ENCODE assay signal across 1 cellular context in genomic region chr15:86178845-86179244, GRCh38.
A peak's percentile ranks its signal among the peaks of the same experiment; 100 is the strongest.
TF ChIP-seq lines count a peak whose summit lies in the region.

No MANE protein-coding gene starts in this region.

TF ChIP-seq in SK-N-SH, 30 proteins besides CTCF, POLR2A, EP300 and RAD21 (continued from another document):
- TF ChIP-seq POLR2AphosphoS5 (IDR thresholded peaks at IDR 0.05; ENCODE audit: low read depth, low read length), result no peak
- TF ChIP-seq REST (IDR thresholded peaks at IDR 0.05; ENCODE audit: low read depth, low read length), result no peak
- TF ChIP-seq RCOR1 (IDR thresholded peaks at IDR 0.05; ENCODE audit: low read length), result peak; percentile 51; the same call in 1 of the 2 replicates
- no peak for TF ChIP-seq FOSL2 (IDR thresholded peaks at IDR 0.05; ENCODE audit: borderline replicate concordance, low read depth)
- TF ChIP-seq GATA2 (CRISPR knock-in tag; IDR thresholded peaks at IDR 0.05), result peak; percentile 80
- TF ChIP-seq, protein P1, sequence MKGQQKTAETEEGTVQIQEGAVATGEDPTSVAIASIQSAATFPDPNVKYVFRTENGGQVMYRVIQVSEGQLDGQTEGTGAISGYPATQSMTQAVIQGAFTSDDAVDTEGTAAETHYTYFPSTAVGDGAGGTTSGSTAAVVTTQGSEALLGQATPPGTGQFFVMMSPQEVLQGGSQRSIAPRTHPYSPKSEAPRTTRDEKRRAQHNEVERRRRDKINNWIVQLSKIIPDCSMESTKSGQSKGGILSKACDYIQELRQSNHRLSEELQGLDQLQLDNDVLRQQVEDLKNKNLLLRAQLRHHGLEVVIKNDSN (IDR thresholded peaks at IDR 0.05; ENCODE audit: borderline replicate concordance, low read depth), result no peak
- TF ChIP-seq, protein P2, sequence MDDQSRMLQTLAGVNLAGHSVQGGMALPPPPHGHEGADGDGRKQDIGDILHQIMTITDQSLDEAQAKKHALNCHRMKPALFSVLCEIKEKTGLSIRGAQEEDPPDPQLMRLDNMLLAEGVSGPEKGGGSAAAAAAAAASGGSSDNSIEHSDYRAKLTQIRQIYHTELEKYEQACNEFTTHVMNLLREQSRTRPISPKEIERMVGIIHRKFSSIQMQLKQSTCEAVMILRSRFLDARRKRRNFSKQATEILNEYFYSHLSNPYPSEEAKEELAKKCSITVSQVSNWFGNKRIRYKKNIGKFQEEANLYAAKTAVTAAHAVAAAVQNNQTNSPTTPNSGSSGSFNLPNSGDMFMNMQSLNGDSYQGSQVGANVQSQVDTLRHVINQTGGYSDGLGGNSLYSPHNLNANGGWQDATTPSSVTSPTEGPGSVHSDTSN (IDR thresholded peaks at IDR 0.05), result no peak
- no peak for TF ChIP-seq FOXJ3 (CRISPR knock-in tag; IDR thresholded peaks at IDR 0.05)
- TF ChIP-seq, protein P3, sequence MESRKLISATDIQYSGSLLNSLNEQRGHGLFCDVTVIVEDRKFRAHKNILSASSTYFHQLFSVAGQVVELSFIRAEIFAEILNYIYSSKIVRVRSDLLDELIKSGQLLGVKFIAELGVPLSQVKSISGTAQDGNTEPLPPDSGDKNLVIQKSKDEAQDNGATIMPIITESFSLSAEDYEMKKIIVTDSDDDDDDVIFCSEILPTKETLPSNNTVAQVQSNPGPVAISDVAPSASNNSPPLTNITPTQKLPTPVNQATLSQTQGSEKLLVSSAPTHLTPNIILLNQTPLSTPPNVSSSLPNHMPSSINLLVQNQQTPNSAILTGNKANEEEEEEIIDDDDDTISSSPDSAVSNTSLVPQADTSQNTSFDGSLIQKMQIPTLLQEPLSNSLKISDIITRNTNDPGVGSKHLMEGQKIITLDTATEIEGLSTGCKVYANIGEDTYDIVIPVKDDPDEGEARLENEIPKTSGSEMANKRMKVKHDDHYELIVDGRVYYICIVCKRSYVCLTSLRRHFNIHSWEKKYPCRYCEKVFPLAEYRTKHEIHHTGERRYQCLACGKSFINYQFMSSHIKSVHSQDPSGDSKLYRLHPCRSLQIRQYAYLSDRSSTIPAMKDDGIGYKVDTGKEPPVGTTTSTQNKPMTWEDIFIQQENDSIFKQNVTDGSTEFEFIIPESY (IDR thresholded peaks at IDR 0.05; ENCODE audit: borderline replicate concordance, low read depth), result no peak
- no peak; the same call in 1 of the 2 replicates for TF ChIP-seq SMC3 (IDR thresholded peaks at IDR 0.05; ENCODE audit: low read depth, low read length)
